ENCODE assay signal across 1 cellular context in genomic region chr5:776862-777711, GRCh38.
TF ChIP-seq lines count a peak whose summit lies in the region.

No MANE protein-coding gene starts in this region.

TF ChIP-seq in K562, 482 proteins besides CTCF, POLR2A, EP300 and RAD21 (continued from another document):
- 0 out of 2 replicates have a peak, but pooled peaks have one; percentile 19 for TF ChIP-seq ZBTB40 (IDR thresholded peaks at IDR 0.05)
- TF ChIP-seq ZBTB40 (CRISPR knock-in tag; IDR thresholded peaks at IDR 0.05) = no peak
- TF ChIP-seq ASH1L (IDR thresholded peaks at IDR 0.05; ENCODE audit: borderline replicate concordance, low read depth, partially characterized antibody) = peak; percentile 47
- TF ChIP-seq L3MBTL2 (IDR thresholded peaks at IDR 0.05) = peak; percentile 51; the same call in 1 of the 2 replicates
- no peak for TF ChIP-seq POU5F1 (IDR thresholded peaks at IDR 0.05; ENCODE audit: borderline replicate concordance, low read depth, low read length, partially characterized antibody)
- TF ChIP-seq MEIS2 (IDR thresholded peaks at IDR 0.05; ENCODE audit: partially characterized antibody) = peak; percentile 87
- peak; percentile 42; the same call in 1 of the 2 replicates for TF ChIP-seq DPF2 (IDR thresholded peaks at IDR 0.05)
- no peak for TF ChIP-seq ZNF280A (IDR thresholded peaks at IDR 0.05; ENCODE audit: low read depth, partially characterized antibody)
- no peak for TF ChIP-seq ZFP30 (CRISPR knock-in tag; IDR thresholded peaks at IDR 0.05; ENCODE audit: borderline replicate concordance)
- TF ChIP-seq USF2 (CRISPR knock-in tag; IDR thresholded peaks at IDR 0.05) = 0 out of 2 replicates have a peak, but pooled peaks have one; percentile 3
- TF ChIP-seq GTF2F1 (IDR thresholded peaks at IDR 0.05; ENCODE audit: low read depth, low read length) = no peak
- TF ChIP-seq HNRNPLL (IDR thresholded peaks at IDR 0.05; ENCODE audit: low read depth, low read length, poor library complexity, severe bottlenecking) = peak; percentile 18
- TF ChIP-seq PKNOX1 (IDR thresholded peaks at IDR 0.05) = peak; percentile 85
- TF ChIP-seq ZNF696 (CRISPR knock-in tag; conservative IDR thresholded peaks at IDR 0.05) = no peak
- 0 out of 4 replicates have a peak, but pooled peaks of 1 of the 2 experiments have one; percentile 37 for TF ChIP-seq NRF1 (conservative IDR thresholded peaks at IDR 0.05 in 1 of 2, IDR thresholded peaks at IDR 0.05 in 1 of 2)
- TF ChIP-seq NFYB (IDR thresholded peaks at IDR 0.05; ENCODE audit: extremely low read depth, insufficient read length) = peak; percentile 98
- TF ChIP-seq RBFOX2 (IDR thresholded peaks at IDR 0.05; ENCODE audit: low read depth, low read length) = peak; percentile 63
- no peak for TF ChIP-seq GATA2 (CRISPR knock-in tag; IDR thresholded peaks at IDR 0.05)
- TF ChIP-seq PCBP2 (IDR thresholded peaks at IDR 0.05; ENCODE audit: low read depth, low read length, poor library complexity, severe bottlenecking) = no peak
- peak; percentile 50 for TF ChIP-seq FOS (IDR thresholded peaks at IDR 0.05; ENCODE audit: extremely low read depth, insufficient read length)
- no peak for TF ChIP-seq HDAC6 (IDR thresholded peaks at IDR 0.05; ENCODE audit: low read depth, low read length)
- TF ChIP-seq MBD1 (CRISPR knock-in tag; IDR thresholded peaks at IDR 0.05) = peak; percentile 97
- 0 out of 2 replicates have a peak, but pooled peaks have one; percentile 40 for TF ChIP-seq SUPT5H (IDR thresholded peaks at IDR 0.05)
- no peak for TF ChIP-seq PBX2 (CRISPR knock-in tag; IDR thresholded peaks at IDR 0.05; ENCODE audit: low read depth)
- TF ChIP-seq PBX2 (tag; conservative IDR thresholded peaks at IDR 0.05; ENCODE audit: low read depth) = peak; percentile 46
TF ChIP-seq in K562: peak in this region for 22.
